1 cellular context compared by ENCODE assay signal in the genomic region with DNA sequence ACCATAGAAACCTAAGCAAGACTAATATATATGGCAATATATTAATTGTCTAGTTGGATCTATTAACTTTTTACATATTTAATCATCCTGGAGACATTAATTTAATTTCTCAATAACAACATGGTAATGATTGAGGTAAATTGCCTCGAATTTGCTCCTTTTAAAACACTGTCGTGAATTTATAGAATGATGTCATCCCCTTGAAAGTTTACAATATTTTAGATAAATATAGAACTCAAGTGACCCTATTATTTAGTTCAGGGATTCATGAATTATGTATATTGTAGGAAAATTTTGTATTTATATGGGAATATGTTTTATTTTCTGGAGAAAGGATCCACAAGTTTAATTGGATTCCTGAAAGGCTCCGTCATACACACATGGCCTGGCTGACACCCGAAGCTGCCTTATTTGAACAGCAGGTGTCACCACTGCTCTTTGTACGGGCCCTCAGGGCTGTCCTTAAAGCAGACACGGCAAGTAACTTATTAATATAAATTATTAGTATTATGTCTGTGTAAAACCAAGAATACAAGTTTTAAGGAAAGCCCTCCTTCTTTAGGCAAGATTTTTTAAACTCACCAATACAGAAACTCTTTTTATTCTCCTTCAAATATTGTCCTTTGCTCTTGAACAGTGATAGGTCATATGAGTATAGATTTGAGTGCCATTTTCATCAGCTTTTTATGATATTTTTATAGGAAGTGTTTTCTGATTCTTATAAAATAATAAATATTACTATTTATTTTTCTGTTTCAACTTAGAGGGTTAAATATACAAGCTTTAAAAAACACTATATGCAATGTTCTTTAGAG.
TF ChIP-seq lines count a peak whose summit lies in the region.

No MANE protein-coding gene starts in this region.

TF ChIP-seq in K562, 482 proteins besides CTCF, POLR2A, EP300 and RAD21 (continued from another document):
- TF ChIP-seq, protein P1, sequence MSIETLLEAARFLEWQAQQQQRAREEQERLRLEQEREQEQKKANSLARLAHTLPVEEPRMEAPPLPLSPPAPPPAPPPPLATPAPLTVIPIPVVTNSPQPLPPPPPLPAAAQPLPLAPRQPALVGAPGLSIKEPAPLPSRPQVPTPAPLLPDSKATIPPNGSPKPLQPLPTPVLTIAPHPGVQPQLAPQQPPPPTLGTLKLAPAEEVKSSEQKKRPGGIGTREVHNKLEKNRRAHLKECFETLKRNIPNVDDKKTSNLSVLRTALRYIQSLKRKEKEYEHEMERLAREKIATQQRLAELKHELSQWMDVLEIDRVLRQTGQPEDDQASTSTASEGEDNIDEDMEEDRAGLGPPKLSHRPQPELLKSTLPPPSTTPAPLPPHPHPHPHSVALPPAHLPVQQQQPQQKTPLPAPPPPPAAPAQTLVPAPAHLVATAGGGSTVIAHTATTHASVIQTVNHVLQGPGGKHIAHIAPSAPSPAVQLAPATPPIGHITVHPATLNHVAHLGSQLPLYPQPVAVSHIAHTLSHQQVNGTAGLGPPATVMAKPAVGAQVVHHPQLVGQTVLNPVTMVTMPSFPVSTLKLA (conservative IDR thresholded peaks at IDR 0.05), result 0 out of 4 replicates have a peak, but pooled peaks of 1 of the 2 experiments have one; percentile 19
- TF ChIP-seq PTRF (tag; IDR thresholded peaks at IDR 0.05) (no peak), ZNF133 (CRISPR knock-in tag; IDR thresholded peaks at IDR 0.05) (no peak), THRAP3 (IDR thresholded peaks at IDR 0.05; ENCODE audit: borderline replicate concordance) (no peak), L3MBTL2 (IDR thresholded peaks at IDR 0.05) (peak; percentile 26; the same call in 1 of the 2 replicates), RFX1 (IDR thresholded peaks at IDR 0.05) (no peak), ATF1 (CRISPR knock-in tag; IDR thresholded peaks at IDR 0.05) (no peak), ATF1 (tag; IDR thresholded peaks at IDR 0.05) (peak; percentile 30; the same call in 1 of the 2 replicates), TSC22D4 (tag; IDR thresholded peaks at IDR 0.05) (no peak), DPF2 (IDR thresholded peaks at IDR 0.05) (no peak), HIVEP1 (CRISPR knock-in tag; IDR thresholded peaks at IDR 0.05) (no peak), GABPB2 (CRISPR knock-in tag; conservative IDR thresholded peaks at IDR 0.05) (no peak), MCM7 (IDR thresholded peaks at IDR 0.05) (no peak)
- TF ChIP-seq, protein P2, sequence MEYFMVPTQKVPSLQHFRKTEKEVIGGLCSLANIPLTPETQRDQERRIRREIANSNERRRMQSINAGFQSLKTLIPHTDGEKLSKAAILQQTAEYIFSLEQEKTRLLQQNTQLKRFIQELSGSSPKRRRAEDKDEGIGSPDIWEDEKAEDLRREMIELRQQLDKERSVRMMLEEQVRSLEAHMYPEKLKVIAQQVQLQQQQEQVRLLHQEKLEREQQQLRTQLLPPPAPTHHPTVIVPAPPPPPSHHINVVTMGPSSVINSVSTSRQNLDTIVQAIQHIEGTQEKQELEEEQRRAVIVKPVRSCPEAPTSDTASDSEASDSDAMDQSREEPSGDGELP (CRISPR knock-in tag; IDR thresholded peaks at IDR 0.05; ENCODE audit: borderline replicate concordance), result 0 out of 2 replicates have a peak, but pooled peaks have one; percentile 20
- TF ChIP-seq, protein P3, sequence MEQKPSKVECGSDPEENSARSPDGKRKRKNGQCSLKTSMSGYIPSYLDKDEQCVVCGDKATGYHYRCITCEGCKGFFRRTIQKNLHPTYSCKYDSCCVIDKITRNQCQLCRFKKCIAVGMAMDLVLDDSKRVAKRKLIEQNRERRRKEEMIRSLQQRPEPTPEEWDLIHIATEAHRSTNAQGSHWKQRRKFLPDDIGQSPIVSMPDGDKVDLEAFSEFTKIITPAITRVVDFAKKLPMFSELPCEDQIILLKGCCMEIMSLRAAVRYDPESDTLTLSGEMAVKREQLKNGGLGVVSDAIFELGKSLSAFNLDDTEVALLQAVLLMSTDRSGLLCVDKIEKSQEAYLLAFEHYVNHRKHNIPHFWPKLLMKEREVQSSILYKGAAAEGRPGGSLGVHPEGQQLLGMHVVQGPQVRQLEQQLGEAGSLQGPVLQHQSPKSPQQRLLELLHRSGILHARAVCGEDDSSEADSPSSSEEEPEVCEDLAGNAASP (IDR thresholded peaks at IDR 0.05), result no peak
- TF ChIP-seq, protein P4, sequence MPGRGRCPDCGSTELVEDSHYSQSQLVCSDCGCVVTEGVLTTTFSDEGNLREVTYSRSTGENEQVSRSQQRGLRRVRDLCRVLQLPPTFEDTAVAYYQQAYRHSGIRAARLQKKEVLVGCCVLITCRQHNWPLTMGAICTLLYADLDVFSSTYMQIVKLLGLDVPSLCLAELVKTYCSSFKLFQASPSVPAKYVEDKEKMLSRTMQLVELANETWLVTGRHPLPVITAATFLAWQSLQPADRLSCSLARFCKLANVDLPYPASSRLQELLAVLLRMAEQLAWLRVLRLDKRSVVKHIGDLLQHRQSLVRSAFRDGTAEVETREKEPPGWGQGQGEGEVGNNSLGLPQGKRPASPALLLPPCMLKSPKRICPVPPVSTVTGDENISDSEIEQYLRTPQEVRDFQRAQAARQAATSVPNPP (IDR thresholded peaks at IDR 0.05; ENCODE audit: borderline replicate concordance, insufficient read depth, insufficient read length), result no peak
